ENCODE assay signal across 9 cellular contexts in the genomic region with DNA sequence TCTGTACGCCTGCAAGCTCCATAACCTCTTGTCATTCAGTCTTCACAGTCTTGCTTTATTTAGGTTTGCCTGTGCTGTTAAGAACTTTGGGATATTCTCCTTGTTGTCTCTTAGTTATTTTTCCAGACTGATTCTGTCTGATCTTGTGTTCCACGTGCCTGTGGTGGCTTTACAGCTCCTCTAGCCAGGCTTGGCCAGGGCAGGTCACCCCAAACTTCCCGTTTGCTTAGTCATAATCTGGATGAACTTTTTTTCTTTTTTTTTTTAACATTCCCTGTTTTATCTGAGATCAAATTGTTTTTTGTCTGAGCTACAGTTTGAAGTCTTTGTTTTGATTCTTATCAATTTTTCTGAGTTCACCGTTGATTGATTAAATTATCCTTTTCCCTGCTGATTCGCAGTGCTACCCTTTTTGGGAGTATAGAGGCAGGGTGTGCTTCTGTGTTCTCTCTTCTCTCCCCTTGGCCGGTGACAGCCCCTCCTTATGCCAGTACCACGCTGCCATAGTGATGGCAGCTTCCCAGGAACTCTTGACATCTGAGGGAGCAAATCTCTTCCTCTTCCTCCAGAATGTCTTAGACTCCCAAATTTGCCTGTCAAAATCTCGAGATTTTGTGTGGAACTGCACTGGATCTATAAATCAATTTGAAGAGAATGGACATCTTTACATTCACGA. TPM values are rescaled to one million over a fixed set of nuclear protein-coding genes. Genes with fewer than 3 reads are reported as not detected.
A peak's percentile ranks its signal among the peaks of the same experiment; 100 is the strongest.
DNase-seq lines count a peak whose midpoint lies in the region; ATAC-seq and TF ChIP-seq lines count a peak whose summit lies in the region.
"Had no signal": no experiment of that assay in that cellular context is flagged by ENCODE, and none has a peak within 500 bp of the region (broad histone marks: within the 10 kb centered on the region; RNA-seq: fewer than 3 reads in every experiment).

No MANE protein-coding gene starts in this region.

- peak overlapping the region; percentile 79 for H3K4me2 ChIP-seq in PC-9

- in situ Hi-C loops in gastrocnemius medialis (cut with MboI; ENCODE audit: low sequenced_read_pairs in 4 of 4), result no loop called here

- H3F3A ChIP-seq in PC-9 (ENCODE audit: insufficient read depth, low read depth), result peaks cover 5% of the 10 kb centered on the region

- H3K27ac Mint-ChIP-seq in effector memory CD8-positive, alpha-beta T cell, result peak overlapping the region; percentile 88 to 93

- peaks cover 37% of the 10 kb centered on the region for H3K79me2 ChIP-seq in PC-9 (ENCODE audit: low read depth)

- H3K36me3 ChIP-seq in PC-9 (ENCODE audit: low read depth), result no peaks in the 10 kb centered on the region; the same call in 1 of the 2 replicates
- peaks cover 0 to 4% of the 10 kb centered on the region in 2 donors for H3K36me3 ChIP-seq in gastrocnemius medialis

- no peaks in the 10 kb centered on the region for H4K20me1 ChIP-seq in PC-9 (ENCODE audit: insufficient read depth)

- peak; percentile 71 for DNase-seq in GM03348 (ENCODE audit: low spot score)
- peak; percentile 40 to 44 for DNase-seq in PC-9
- DNase-seq in effector memory CD8-positive, alpha-beta T cell, result no peak
- no peak for DNase-seq in gastrocnemius medialis
- no peak for DNase-seq in ureter (ENCODE audit: low spot score)
- no peak for DNase-seq in medulla oblongata (ENCODE audit: extremely low spot score)
- DNase-seq in iPS-NIHi11 (ENCODE audit: low spot score), result no peak
- DNase-seq: GOT3 had no signal

- H3K4me1 ChIP-seq in PC-9 (replicated peaks; ENCODE audit: insufficient read depth) (peaks cover 30% of the 10 kb centered on the region), gastrocnemius medialis (peaks cover 17 to 26% of the 10 kb centered on the region in 2 donors)

- intact Hi-C loops in PC-9 (cut with micrococcal nuclease; ENCODE audit: unreplicated experiment), result loop anchor here (2.0 to 10.0 kb wide), 3 partner anchors 196 to 364 kb away; no protein-coding TSS in a partner anchor
- intact Hi-C loops in gastrocnemius medialis (cut with DNase I; ENCODE audit: low total_unique reads), result loop anchor here (5.0 to 10.0 kb wide), 3 partner anchors 91 to 376 kb away; a partner anchor contains a TSS

- CTCF ChIA-PET in PC-9 (lab: Charles Lee), result no interaction called here

- TSS peak; percentile 14 for BruUV-seq in PC-9 (replicated peaks; lab: Mats Ljungman, UMichigan)

- H3K9me2 ChIP-seq in PC-9 (ENCODE audit: insufficient read depth), result no peaks in the 10 kb centered on the region

- no peak for TF ChIP-seq POLR2A in gastrocnemius medialis (IDR thresholded peaks at IDR 0.05)

- H3K27me3 ChIP-seq in PC-9 (ENCODE audit: insufficient read depth, low read depth), result no peaks in the 10 kb centered on the region
- H3K27me3 ChIP-seq in gastrocnemius medialis, result no peaks in the 10 kb centered on the region

- TF ChIP-seq CTCF in PC-9 (conservative IDR thresholded peaks at IDR 0.05) (no peak), gastrocnemius medialis (IDR thresholded peaks at IDR 0.05 in 4 of 5, conservative IDR thresholded peaks at IDR 0.05 in 1 of 5) (no peak)

- H3K36me3 Mint-ChIP-seq in effector memory CD8-positive, alpha-beta T cell (ENCODE audit: insufficient read depth), result peaks cover 31% of the 10 kb centered on the region

- POLR2A ChIA-PET in PC-9 (lab: Charles Lee; ENCODE audit: unreplicated experiment), result no interaction called here

- no peaks in the 10 kb centered on the region for H3K9me3 Mint-ChIP-seq in effector memory CD8-positive, alpha-beta T cell

- no peaks in the 10 kb centered on the region for H3K27me3 Mint-ChIP-seq in effector memory CD8-positive, alpha-beta T cell

- H3K4me3 ChIP-seq in PC-9, result peak overlapping the region; percentile 58; the same call in 1 of the 2 replicates
- peak overlapping the region; percentile 6 to 60 (median 56) for H3K4me3 ChIP-seq in gastrocnemius medialis

- H3K27ac ChIP-seq in PC-9, result peak overlapping the region; percentile 38
- peak overlapping the region; percentile 0 to 87 (median 26) for H3K27ac ChIP-seq in gastrocnemius medialis

- peak overlapping the region; percentile 61; the same call in 1 of the 2 replicates for H2AFZ ChIP-seq in PC-9

- H3K4me1 Mint-ChIP-seq in effector memory CD8-positive, alpha-beta T cell (ENCODE audit: low read depth in 2 of 2), result peaks cover 55 to 74% of the 10 kb centered on the region in 2 donors

- peak overlapping the region; percentile 80 to 88 for H3K4me3 Mint-ChIP-seq in effector memory CD8-positive, alpha-beta T cell

- H3K9me3 ChIP-seq in PC-9 (ENCODE audit: insufficient read depth, low read depth) (no peaks in the 10 kb centered on the region), gastrocnemius medialis (no peaks in the 10 kb centered on the region)

- no peak for ATAC-seq in effector memory CD8-positive, alpha-beta T cell (replicated peaks)
- ATAC-seq in gastrocnemius medialis (no peak), GM18498 (IDR thresholded peaks at IDR 0.05; ENCODE audit: unreplicated experiment) (no peak)

RNA-seq across cellular contexts. Expression of a gene that starts 2.5 kb away (rescaled TPM):
- total RNA-seq in PC-9 (2021), result 50.2 and 61.7 TPM in 2 replicates
- total RNA-seq in gastrocnemius medialis, result 10 to 100 TPM; 18.2 to 30.7 (median 19.5) TPM
- 129 TPM for total RNA-seq in ureter

Comparison
In these comparisons a context has a peak if more than half of its experiments do, and no peak if none do; other contexts are left out.
1. DNase-seq: peak in GM03348 (single experiment) and PC-9 (2 of 2); none in effector memory CD8-positive, alpha-beta T cell (0 of 3), gastrocnemius medialis (0 of 2), ureter (single experiment), medulla oblongata (single experiment) and iPS-NIHi11 (single experiment).